2 cellular contexts compared by ENCODE assay signal in genomic region chr9:113220467-113221002, GRCh38.
TF ChIP-seq lines count a peak whose summit lies in the region.

No MANE protein-coding gene starts in this region.

TF ChIP-seq in IMR-90, 13 proteins besides CTCF, POLR2A, EP300 and RAD21:
- TF ChIP-seq RCOR1 (IDR thresholded peaks at IDR 0.05; ENCODE audit: insufficient replicate concordance, low read length) (no peak), CEBPB (IDR thresholded peaks at IDR 0.05; ENCODE audit: low read depth, low read length) (no peak), MAZ (IDR thresholded peaks at IDR 0.05; ENCODE audit: borderline replicate concordance, low read depth, low read length) (no peak), ELK1 (IDR thresholded peaks at IDR 0.05; ENCODE audit: borderline replicate concordance, low read depth, low read length) (no peak), MXI1 (IDR thresholded peaks at IDR 0.05; ENCODE audit: borderline replicate concordance, low read depth, low read length) (no peak), MAFK (IDR thresholded peaks at IDR 0.05; ENCODE audit: low read depth, low read length) (no peak), FOS (IDR thresholded peaks at IDR 0.05; ENCODE audit: low read depth, low read length) (no peak), SMC3 (IDR thresholded peaks at IDR 0.05; ENCODE audit: low read depth, low read length) (no peak), CHD1 (IDR thresholded peaks at IDR 0.05; ENCODE audit: low read depth, low read length) (no peak), USF2 (IDR thresholded peaks at IDR 0.05; ENCODE audit: low read depth, low read length) (no peak), BHLHE40 (IDR thresholded peaks at IDR 0.05; ENCODE audit: low read depth, low read length) (no peak), NFE2L2 (IDR thresholded peaks at IDR 0.05; ENCODE audit: low read depth, low read length) (no peak), RFX5 (IDR thresholded peaks at IDR 0.05; ENCODE audit: low read depth, low read length) (no peak)

TF ChIP-seq in GM12878, 131 proteins besides CTCF, POLR2A, EP300 and RAD21:
- TF ChIP-seq SMAD1 (IDR thresholded peaks at IDR 0.05; ENCODE audit: low read depth, partially characterized antibody) = no peak
- TF ChIP-seq RFX5 (IDR thresholded peaks at IDR 0.05; ENCODE audit: low read depth, low read length) = no peak
- TF ChIP-seq EZH2 (IDR thresholded peaks at IDR 0.05; ENCODE audit: borderline replicate concordance, control insufficient read depth, low read depth, low read length) = no peak
- no peak for TF ChIP-seq PRDM15 (CRISPR knock-in tag; IDR thresholded peaks at IDR 0.05)
- TF ChIP-seq BHLHE40 (IDR thresholded peaks at IDR 0.05; ENCODE audit: borderline replicate concordance in 1 of 2, low read depth in 2 of 2, low read length in 1 of 2) = peak; percentile 60 to 62; a peak in 2 of 4 replicates
- no peak for TF ChIP-seq SRF (IDR thresholded peaks at IDR 0.05; ENCODE audit: low read depth in 2 of 2, low read length in 2 of 2)
- 0 out of 2 replicates have a peak, but pooled peaks have one; percentile 25 for TF ChIP-seq ZBTB40 (IDR thresholded peaks at IDR 0.05; ENCODE audit: borderline replicate concordance)
- TF ChIP-seq MYB (IDR thresholded peaks at IDR 0.05; ENCODE audit: borderline replicate concordance, low read depth, low read length) = no peak
- TF ChIP-seq ZZZ3 (IDR thresholded peaks at IDR 0.05; ENCODE audit: control insufficient read depth, insufficient read length, low read depth) = no peak
- no peak for TF ChIP-seq YBX1 (IDR thresholded peaks at IDR 0.05)
- TF ChIP-seq BACH1 (IDR thresholded peaks at IDR 0.05; ENCODE audit: borderline replicate concordance) = no peak
- no peak for TF ChIP-seq E2F8 (IDR thresholded peaks at IDR 0.05; ENCODE audit: low read depth, partially characterized antibody)
